Comparison of ENCODE assay signal across 8 cellular contexts in genomic region chr4:73019462-73020047, GRCh38. TPM values are rescaled to one million over a fixed set of nuclear protein-coding genes. Genes with fewer than 3 reads are reported as not detected.
DNase-seq lines count a peak whose midpoint lies in the region; ATAC-seq and TF ChIP-seq lines count a peak whose summit lies in the region.

No MANE protein-coding gene starts in this region.

- DNase-seq in CD1c-positive myeloid dendritic cell (ENCODE audit: extremely low spot score) = peak; percentile 52
- DNase-seq in GM13976 (ENCODE audit: low spot score) = peak; percentile 41
- peak; percentile 47 to 60 for DNase-seq in dermis microvascular lymphatic vessel endothelial cell (ENCODE audit: low read depth in 2 of 2)
- peak in 6 of 9 donors; percentile 2 to 33 (median 20) for DNase-seq in naive thymus-derived CD4-positive, alpha-beta T cell

- ATAC-seq in naive thymus-derived CD4-positive, alpha-beta T cell = no peak
- ATAC-seq in HG02610 (IDR thresholded peaks at IDR 0.05; ENCODE audit: unreplicated experiment) (no peak), GM18907 (IDR thresholded peaks at IDR 0.05; ENCODE audit: unreplicated experiment) (no peak)
- no peak for ATAC-seq in activated CD4-positive, CD25-positive, alpha-beta regulatory T cell treated with anti-CD3 and anti-CD28 coated beads, Interleukin-2, amount 50 U/mL, for 24 hours

- peak; percentile 47 for TF ChIP-seq CTCF in GM13976 (IDR thresholded peaks at IDR 0.05; ENCODE audit: borderline replicate concordance, control extremely low read depth, extremely low read depth, insufficient read depth, missing control alignments)
- TF ChIP-seq CTCF in OCI-LY1 (IDR thresholded peaks at IDR 0.05; ENCODE audit: low read length) = peak; percentile 75

- H3K27me3 ChIP-seq in OCI-LY1 (ENCODE audit: insufficient read depth, low read length) = no peaks in the 10 kb centered on the region
- no peaks in the 10 kb centered on the region for H3K27me3 ChIP-seq in naive thymus-derived CD4-positive, alpha-beta T cell (ENCODE audit: control insufficient read depth in 2 of 2, insufficient read depth in 2 of 2, low read length in 2 of 2)

- no peak overlapping the region for H3K27ac Mint-ChIP-seq in naive thymus-derived CD4-positive, alpha-beta T cell

- H3K27ac ChIP-seq in OCI-LY1 (ENCODE audit: low read depth, low read length, poor library complexity, severe bottlenecking) = no peak overlapping the region
- H3K27ac ChIP-seq in naive thymus-derived CD4-positive, alpha-beta T cell (ENCODE audit: low read depth, low read length) = no peak overlapping the region

- no peak overlapping the region for H3K9ac ChIP-seq in OCI-LY1 (ENCODE audit: low read length)

- no peak overlapping the region for H3K4me3 ChIP-seq in OCI-LY1 (ENCODE audit: low read depth, low read length, poor library complexity, severe bottlenecking)
- no peak overlapping the region for H3K4me3 ChIP-seq in naive thymus-derived CD4-positive, alpha-beta T cell (ENCODE audit: low read length)

- no peaks in the 10 kb centered on the region for H3K4me1 ChIP-seq in OCI-LY1 (ENCODE audit: insufficient read depth, low read length, severe bottlenecking)
- no peaks in the 10 kb centered on the region for H3K4me1 ChIP-seq in naive thymus-derived CD4-positive, alpha-beta T cell (ENCODE audit: control insufficient read depth in 2 of 2, insufficient read depth in 2 of 2, low read length in 2 of 2)

- peaks cover 0 to under 1% (median 0%) of the 10 kb centered on the region in 11 donors for H3K9me3 Mint-ChIP-seq in naive thymus-derived CD4-positive, alpha-beta T cell

- no peaks in the 10 kb centered on the region for H3K79me2 ChIP-seq in OCI-LY1 (ENCODE audit: insufficient read depth, low read length)

- intact Hi-C loops in naive thymus-derived CD4-positive, alpha-beta T cell (cut with micrococcal nuclease) = loop anchor here (1.0 to 10.0 kb wide), 4 partner anchors 317 to 1835 kb away; no protein-coding TSS in a partner anchor

- no peaks in the 10 kb centered on the region for H3K36me3 Mint-ChIP-seq in naive thymus-derived CD4-positive, alpha-beta T cell

- CTCF ChIA-PET in naive thymus-derived CD4-positive, alpha-beta T cell (lab: Charles Lee) = no interaction called here

- POLR2A ChIA-PET in naive thymus-derived CD4-positive, alpha-beta T cell (lab: Charles Lee) = no interaction called here

- H3F3A ChIP-seq in OCI-LY1 (ENCODE audit: insufficient read depth, low read length) = no peaks in the 10 kb centered on the region

- H3K27me3 Mint-ChIP-seq in naive thymus-derived CD4-positive, alpha-beta T cell = peaks cover 0 to 11% (median 8%) of the 10 kb centered on the region in 5 donors

- H3K9me2 ChIP-seq in OCI-LY1 (ENCODE audit: low read depth, low read length) = no peaks in the 10 kb centered on the region

- H4K20me1 ChIP-seq in OCI-LY1 (ENCODE audit: insufficient read depth, low read length) = no peaks in the 10 kb centered on the region

- no peak overlapping the region for H3K4me2 ChIP-seq in OCI-LY1 (ENCODE audit: low read length)

- in situ Hi-C loops in GM13976 (cut with MboI; ENCODE audit: low sequenced_read_pairs, unreplicated experiment) = loop anchor here (10.0 kb wide), 2 partner anchors 315 to 515 kb away; no protein-coding TSS in a partner anchor

- H3K4me1 Mint-ChIP-seq in naive thymus-derived CD4-positive, alpha-beta T cell = peaks cover 0 to 1% (median 0%) of the 10 kb centered on the region in 7 donors

- no peaks in the 10 kb centered on the region for H3K36me3 ChIP-seq in OCI-LY1 (ENCODE audit: insufficient read depth, low read length)
- H3K36me3 ChIP-seq in naive thymus-derived CD4-positive, alpha-beta T cell (ENCODE audit: control insufficient read depth in 2 of 3, insufficient read depth in 3 of 3, low read length in 3 of 3) = no peaks in the 10 kb centered on the region

- no peak overlapping the region for H3K4me3 Mint-ChIP-seq in naive thymus-derived CD4-positive, alpha-beta T cell

- no peaks in the 10 kb centered on the region for H3K9me3 ChIP-seq in OCI-LY1 (ENCODE audit: low read length)
- no peaks in the 10 kb centered on the region for H3K9me3 ChIP-seq in naive thymus-derived CD4-positive, alpha-beta T cell (ENCODE audit: control insufficient read depth in 2 of 3, low read length in 3 of 3)

- no peak overlapping the region for H2AFZ ChIP-seq in OCI-LY1 (ENCODE audit: low read length)

RNA-seq across cellular contexts. Expression of gene COX18, which starts 50.0 kb away (rescaled TPM):
- total RNA-seq in dermis microvascular lymphatic vessel endothelial cell = 13.7 and 20.8 TPM in 2 replicates
- total RNA-seq in naive thymus-derived CD4-positive, alpha-beta T cell = 10 to 100 TPM; 11.1 to 18.4 (median 14.0) TPM
- polyA plus RNA-seq in naive thymus-derived CD4-positive, alpha-beta T cell = 1 to 10 TPM; 6.9 to 9.7 TPM
